In genomic region chr15:92898988-92899909, GRCh38 we compare ENCODE assay signal across 8 cellular contexts. TPM values are rescaled to one million over a fixed set of nuclear protein-coding genes. Genes with fewer than 3 reads are reported as not detected.
DNase-seq lines count a peak whose midpoint lies in the region; ATAC-seq and TF ChIP-seq lines count a peak whose summit lies in the region.

No MANE protein-coding gene starts in this region.

- peak in 1 of 4 experiments; percentile 23 for TF ChIP-seq CTCF in prostate gland (IDR thresholded peaks at IDR 0.05)

- peak overlapping the region; percentile 54 for H3K4me3 Mint-ChIP-seq in dendritic cell treated with granulocyte-macrophage colony-stimulating factor and Interleukin-4, amounts not matched to agents 40 ng/mL and 50 ng/mL, for 4 days

- peaks cover 81% of the 10 kb centered on the region for H3K36me3 Mint-ChIP-seq in dendritic cell treated with granulocyte-macrophage colony-stimulating factor and Interleukin-4, amounts not matched to agents 40 ng/mL and 50 ng/mL, for 4 days (ENCODE audit: low read depth)

- DNase-seq in NCI-H2171 treated with DMSO at 0.1 percent for 48 hours (lab: John Stamatoyannopoulos, UW) (peak; percentile 79), NCI-H2171 (lab: John Stamatoyannopoulos, UW) (no peak), OCI-M1 (lab: John Stamatoyannopoulos, UW) (peak; percentile 88), prostate gland (ENCODE audit: low spot score) (peak; percentile 1)

- 86% methylated on average over 6 of the region's 6 CpGs for WGBS in prostate gland

- H3K9me3 ChIP-seq in prostate gland, result no peaks in the 10 kb centered on the region

- H3K27ac ChIP-seq in prostate gland, result peak overlapping the region; percentile 98

- H3K4me3 ChIP-seq in prostate gland, result peak overlapping the region in 1 of 2 donors; percentile 63

- H3K27me3 Mint-ChIP-seq in dendritic cell treated with granulocyte-macrophage colony-stimulating factor and Interleukin-4, amounts not matched to agents 40 ng/mL and 50 ng/mL, for 4 days, result no peaks in the 10 kb centered on the region

- intact Hi-C loops in dendritic cell treated with granulocyte-macrophage colony-stimulating factor and Interleukin-4, amounts not matched to agents 40 ng/mL and 50 ng/mL, for 4 days (cut with micrococcal nuclease), result no loop called here
- intact Hi-C loops in prostate gland (cut with DNase I), result no loop called here

- peaks cover 35% of the 10 kb centered on the region for H3K4me1 Mint-ChIP-seq in dendritic cell treated with granulocyte-macrophage colony-stimulating factor and Interleukin-4, amounts not matched to agents 40 ng/mL and 50 ng/mL, for 4 days (ENCODE audit: low read depth)

- H3K36me3 ChIP-seq in prostate gland, result no peaks in the 10 kb centered on the region

- peak overlapping the region; percentile 96 for H3K27ac Mint-ChIP-seq in dendritic cell treated with granulocyte-macrophage colony-stimulating factor and Interleukin-4, amounts not matched to agents 40 ng/mL and 50 ng/mL, for 4 days

- TF ChIP-seq POLR2A in prostate gland (IDR thresholded peaks at IDR 0.05), result no peak

- peaks cover 12% of the 10 kb centered on the region for H3K9me3 Mint-ChIP-seq in dendritic cell treated with granulocyte-macrophage colony-stimulating factor and Interleukin-4, amounts not matched to agents 40 ng/mL and 50 ng/mL, for 4 days

- no peak for ATAC-seq in HG02970 (IDR thresholded peaks at IDR 0.05; ENCODE audit: low FRiP score, unreplicated experiment)
- ATAC-seq in GM21447 (IDR thresholded peaks at IDR 0.05; ENCODE audit: unreplicated experiment), result no peak
- no peak for ATAC-seq in GM18520 (IDR thresholded peaks at IDR 0.05; ENCODE audit: unreplicated experiment)

- no peaks in the 10 kb centered on the region for H3K4me1 ChIP-seq in prostate gland (replicated peaks)

- H3K27me3 ChIP-seq in prostate gland (replicated peaks; ENCODE audit: insufficient read depth), result no peaks in the 10 kb centered on the region

RNA-seq across cellular contexts. Expression of gene CHD2, which starts 0.9 kb away (rescaled TPM):
- total RNA-seq in prostate gland, result 100 to 1,000 TPM in 1 of 2 donors, 10 to 100 TPM in 1; 76.3 to 137 TPM
